ENCODE assay signal across 10 cellular contexts in the genomic region with DNA sequence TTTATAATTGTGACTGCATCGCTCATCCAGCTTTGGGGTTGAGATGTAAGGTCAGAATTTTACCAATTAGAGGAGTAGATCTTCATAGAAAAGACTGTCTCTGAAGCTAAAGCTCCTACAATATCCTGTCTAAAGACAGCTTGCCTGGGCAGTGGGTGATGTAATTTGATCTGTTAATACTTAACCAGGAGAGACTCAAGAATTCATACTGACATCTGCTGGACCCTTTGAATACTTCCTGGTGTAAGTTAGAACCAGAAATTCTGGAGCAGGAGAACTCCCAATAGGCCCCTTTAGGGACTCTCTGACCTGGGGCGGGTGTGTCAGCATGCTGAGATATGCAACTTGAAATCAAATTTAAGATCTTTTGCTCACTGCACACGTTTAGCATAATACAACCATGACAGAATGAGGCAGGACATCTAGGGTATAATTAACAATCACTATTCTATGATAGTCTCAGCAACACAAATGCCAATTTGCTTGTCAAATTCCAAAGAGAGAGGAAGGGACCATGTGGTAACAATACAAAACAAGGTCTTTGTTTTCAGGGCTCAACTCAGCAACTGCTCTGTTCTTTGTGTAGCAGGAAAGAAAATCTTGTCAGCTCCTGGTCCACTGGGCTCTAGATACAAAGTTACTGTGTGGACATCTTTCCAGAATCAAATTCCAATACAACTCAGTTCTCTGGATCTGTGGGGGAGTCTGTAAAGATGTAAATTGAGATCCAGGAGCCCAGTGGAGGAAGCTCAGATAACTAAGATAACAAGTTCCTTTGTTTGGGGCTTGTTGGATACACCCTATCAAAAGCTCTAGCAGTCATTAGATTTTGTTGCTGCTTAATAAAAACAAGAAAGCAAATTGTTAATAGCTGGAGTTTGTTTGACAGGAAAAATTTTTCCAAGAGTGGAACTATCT.
DNase-seq lines count a peak whose midpoint lies in the region; ATAC-seq, FAIRE-seq and TF ChIP-seq lines count a peak whose summit lies in the region.
"Had no signal": no experiment of that assay in that cellular context is flagged by ENCODE, and none has a peak within 500 bp of the region (broad histone marks: within the 10 kb centered on the region; RNA-seq: fewer than 3 reads in every experiment).

No MANE protein-coding gene starts in this region.

- H3K4me3 Mint-ChIP-seq in activated T-cell treated with anti-CD3 and anti-CD28 coated beads, Interleukin-2, amount 50 U/mL, for 72 hours = no peak overlapping the region
- H3K4me3 Mint-ChIP-seq in activated naive CD4-positive, alpha-beta T cell treated with anti-CD3 and anti-CD28 coated beads, Interleukin-2, amount 10 ng/mL, durations not matched to agents 7 days and 5 days = no peak overlapping the region
- H3K4me3 Mint-ChIP-seq: stimulated activated naive CD8-positive, alpha-beta T cell treated with anti-CD3 and anti-CD28 coated beads, Interleukin-15, Interleukin-2, amounts not matched to agents 100 ng/mL and 50 ng/mL, for 24 hours had no signal

- no peaks in the 10 kb centered on the region for H3K9me3 Mint-ChIP-seq in activated T-cell treated with anti-CD3 and anti-CD28 coated beads, Interleukin-2, amount 50 U/mL, for 72 hours
- no peaks in the 10 kb centered on the region for H3K9me3 Mint-ChIP-seq in activated naive CD4-positive, alpha-beta T cell treated with anti-CD3 and anti-CD28 coated beads, Interleukin-2, amount 10 ng/mL, durations not matched to agents 7 days and 5 days
- H3K9me3 Mint-ChIP-seq: stimulated activated naive CD8-positive, alpha-beta T cell treated with anti-CD3 and anti-CD28 coated beads, Interleukin-15, Interleukin-2, amounts not matched to agents 100 ng/mL and 50 ng/mL, for 24 hours had no signal

- H3K36me3 ChIP-seq in kidney epithelial cell (ENCODE audit: control insufficient read depth, insufficient read depth, low read length) = no peaks in the 10 kb centered on the region

- ATAC-seq in GM18511 (IDR thresholded peaks at IDR 0.05; ENCODE audit: unreplicated experiment) (peak; percentile 97), HG03457 (IDR thresholded peaks at IDR 0.05; ENCODE audit: unreplicated experiment) (peak; percentile 87), GM21390 (IDR thresholded peaks at IDR 0.05; ENCODE audit: unreplicated experiment) (no peak)
- no peak for ATAC-seq in activated T-cell treated with anti-CD3 and anti-CD28 coated beads, Interleukin-2, amount 50 U/mL, for 72 hours (replicated peaks in 1 of 2)

- no peak overlapping the region for H3K4me3 ChIP-seq in kidney epithelial cell (ENCODE audit: low read depth, low read length)

- H3K36me3 Mint-ChIP-seq in activated T-cell treated with anti-CD3 and anti-CD28 coated beads, Interleukin-2, amount 50 U/mL, for 72 hours (ENCODE audit: insufficient read depth in 2 of 2) = no peaks in the 10 kb centered on the region
- H3K36me3 Mint-ChIP-seq in activated naive CD4-positive, alpha-beta T cell treated with anti-CD3 and anti-CD28 coated beads, Interleukin-2, amount 10 ng/mL, durations not matched to agents 7 days and 5 days = no peaks in the 10 kb centered on the region

- peak; percentile 60 for DNase-seq in RCC 7860 (ENCODE audit: low spot score)
- DNase-seq in kidney epithelial cell (ENCODE audit: low read depth) = peak; percentile 70
- no peak for DNase-seq in activated T-cell treated with anti-CD3 and anti-CD28 coated beads, Interleukin-2, amount 50 U/mL, for 72 hours
- DNase-seq in activated naive CD4-positive, alpha-beta T cell treated with anti-CD3 and anti-CD28 coated beads, Interleukin-2, amount 10 ng/mL, durations not matched to agents 7 days and 5 days = no peak
- no peak for DNase-seq in activated gamma-delta T cell treated with Interleukin-2 at 50 U/mL for 16 hours

- no peaks in the 10 kb centered on the region for H3K4me1 Mint-ChIP-seq in activated T-cell treated with anti-CD3 and anti-CD28 coated beads, Interleukin-2, amount 50 U/mL, for 72 hours (ENCODE audit: low read depth)
- H3K4me1 Mint-ChIP-seq in activated naive CD4-positive, alpha-beta T cell treated with anti-CD3 and anti-CD28 coated beads, Interleukin-2, amount 10 ng/mL, durations not matched to agents 7 days and 5 days = no peaks in the 10 kb centered on the region

- CTCF ChIA-PET in activated naive CD4-positive, alpha-beta T cell treated with anti-CD3 and anti-CD28 coated beads, Interleukin-2, amount 10 ng/mL, durations not matched to agents 7 days and 5 days (lab: Charles Lee) = no interaction called here

- H3K27ac Mint-ChIP-seq in activated T-cell treated with anti-CD3 and anti-CD28 coated beads, Interleukin-2, amount 50 U/mL, for 72 hours = no peak overlapping the region
- H3K27ac Mint-ChIP-seq in activated naive CD4-positive, alpha-beta T cell treated with anti-CD3 and anti-CD28 coated beads, Interleukin-2, amount 10 ng/mL, durations not matched to agents 7 days and 5 days = no peak overlapping the region
- H3K27ac Mint-ChIP-seq: stimulated activated naive CD8-positive, alpha-beta T cell treated with anti-CD3 and anti-CD28 coated beads, Interleukin-15, Interleukin-2, amounts not matched to agents 100 ng/mL and 50 ng/mL, for 24 hours had no signal

- no peaks in the 10 kb centered on the region for H3K27me3 ChIP-seq in kidney epithelial cell (ENCODE audit: control insufficient read depth, insufficient read depth, low read length)

- peak; percentile 73 for FAIRE-seq in RCC 7860 (lab: Jason Lieb, UNC)
- FAIRE-seq: endothelial cell of umbilical vein had no signal

- H3K27me3 Mint-ChIP-seq in activated T-cell treated with anti-CD3 and anti-CD28 coated beads, Interleukin-2, amount 50 U/mL, for 72 hours (ENCODE audit: low read depth) = peaks cover 7% of the 10 kb centered on the region
- H3K27me3 Mint-ChIP-seq in activated naive CD4-positive, alpha-beta T cell treated with anti-CD3 and anti-CD28 coated beads, Interleukin-2, amount 10 ng/mL, durations not matched to agents 7 days and 5 days = peaks cover 4% of the 10 kb centered on the region

- TF ChIP-seq CTCF in kidney epithelial cell (IDR thresholded peaks at IDR 0.05; ENCODE audit: insufficient read depth, low read length, poor library complexity, severe bottlenecking) = peak; percentile 61

Comparison
In these comparisons a context has a peak if more than half of its experiments do, and no peak if none do; other contexts are left out.
1. ATAC-seq: peak in GM18511 (single experiment) and HG03457 (single experiment); none in activated T-cell treated with anti-CD3 and anti-CD28 coated beads, Interleukin-2, amount 50 U/mL, for 72 hours (0 of 2) and GM21390 (single experiment).
2. DNase-seq: peak in RCC 7860 (single experiment) and kidney epithelial cell (single experiment); none in activated T-cell treated with anti-CD3 and anti-CD28 coated beads, Interleukin-2, amount 50 U/mL, for 72 hours (0 of 2), activated naive CD4-positive, alpha-beta T cell treated with anti-CD3 and anti-CD28 coated beads, Interleukin-2, amount 10 ng/mL, durations not matched to agents 7 days and 5 days (single experiment) and activated gamma-delta T cell treated with Interleukin-2 at 50 U/mL for 16 hours (single experiment).